In genomic region chr17:32964541-32964940, GRCh38 we compare ENCODE assay signal across 35 cellular contexts. TPM values are rescaled to one million over a fixed set of nuclear protein-coding genes. Genes with fewer than 3 reads are reported as not detected.
"Had no signal": no experiment of that assay in that cellular context is flagged by ENCODE, and none has a peak within 500 bp of the region (broad histone marks: within the 10 kb centered on the region; RNA-seq: fewer than 3 reads in every experiment).

No MANE protein-coding gene starts in this region.

- H3K36me3 ChIP-seq: ovary, right lobe of liver, sigmoid colon, stomach, thoracic aorta, tibial artery, transverse colon, upper lobe of right lung, uterus had no signal

- H3K27ac ChIP-seq: ovary, parathyroid adenoma, psoas muscle, right lobe of liver, sigmoid colon, stomach, thoracic aorta, tibial artery, transverse colon, upper lobe of right lung, uterus had no signal

- H3K27ac Mint-ChIP-seq: naive thymus-derived CD8-positive, alpha-beta T cell; natural killer cell treated with Interleukin-12 subunit alpha and Interleukin-12 subunit beta and Interleukin-15 and Interleukin-18, amount 100 ng/mL, for 72 hours; nephron progenitor cell; progenitor cell of endocrine pancreas; stimulated activated effector memory CD8-positive, alpha-beta T cell treated with anti-CD3 and anti-CD28 coated beads, Interleukin-12 subunit alpha, Interleukin-12 subunit beta, amount 100 ng/mL, for 72 hours; stimulated activated naive B cell treated with anti-CD40 and anti-IgM and Interleukin-4, amounts not matched to agents 10 μg/mL and 1 μg/mL and 100 μg/mL, for 72 hours; stimulated activated naive CD8-positive, alpha-beta T cell treated with anti-CD3 and anti-CD28 coated beads, Interleukin-15, Interleukin-2, amounts not matched to agents 100 ng/mL and 50 ng/mL, for 24 hours; type B pancreatic cell had no signal

- H3K9me3 Mint-ChIP-seq: natural killer cell treated with Interleukin-12 subunit alpha and Interleukin-12 subunit beta and Interleukin-15 and Interleukin-18, amount 100 ng/mL, for 72 hours; neural crest cell; stimulated activated effector memory CD8-positive, alpha-beta T cell treated with anti-CD3 and anti-CD28 coated beads, Interleukin-12 subunit alpha, Interleukin-12 subunit beta, amount 100 ng/mL, for 72 hours; stimulated activated naive B cell treated with anti-CD40 and anti-IgM and Interleukin-4, amounts not matched to agents 10 μg/mL and 1 μg/mL and 100 μg/mL, for 72 hours; stimulated activated naive CD8-positive, alpha-beta T cell treated with anti-CD3 and anti-CD28 coated beads, Interleukin-15, Interleukin-2, amounts not matched to agents 100 ng/mL and 50 ng/mL, for 24 hours; type B pancreatic cell had no signal

- H3K4me3 ChIP-seq: ovary, psoas muscle, right lobe of liver, sigmoid colon, stomach, thoracic aorta, tibial artery, transverse colon, upper lobe of right lung, uterus had no signal

- H3K27me3 ChIP-seq: ovary, right lobe of liver, sigmoid colon, stomach, tibial artery, transverse colon, uterus had no signal

- H3K4me1 Mint-ChIP-seq: neural crest cell; stimulated activated effector memory CD8-positive, alpha-beta T cell treated with anti-CD3 and anti-CD28 coated beads, Interleukin-12 subunit alpha, Interleukin-12 subunit beta, amount 100 ng/mL, for 72 hours; stimulated activated naive B cell treated with anti-CD40 and anti-IgM and Interleukin-4, amounts not matched to agents 10 μg/mL and 1 μg/mL and 100 μg/mL, for 72 hours had no signal

- H3K9ac ChIP-seq: parathyroid adenoma had no signal

- H3K36me3 Mint-ChIP-seq: naive thymus-derived CD8-positive, alpha-beta T cell; stimulated activated effector memory CD8-positive, alpha-beta T cell treated with anti-CD3 and anti-CD28 coated beads, Interleukin-12 subunit alpha, Interleukin-12 subunit beta, amount 100 ng/mL, for 72 hours; stimulated activated naive B cell treated with anti-CD40 and anti-IgM and Interleukin-4, amounts not matched to agents 10 μg/mL and 1 μg/mL and 100 μg/mL, for 72 hours; type B pancreatic cell had no signal

- ATAC-seq: naive thymus-derived CD8-positive, alpha-beta T cell; natural killer cell treated with Interleukin-12 subunit alpha and Interleukin-12 subunit beta and Interleukin-15 and Interleukin-18, amount 100 ng/mL, for 72 hours; psoas muscle; right cardiac atrium; right lobe of liver; stimulated activated effector memory CD8-positive, alpha-beta T cell treated with anti-CD3 and anti-CD28 coated beads, Interleukin-12 subunit alpha, Interleukin-12 subunit beta, amount 100 ng/mL, for 72 hours; stimulated activated naive B cell treated with anti-CD40 and anti-IgM and Interleukin-4, amounts not matched to agents 10 μg/mL and 1 μg/mL and 100 μg/mL, for 72 hours; upper lobe of right lung had no signal

- H2AFZ ChIP-seq: parathyroid adenoma had no signal

- H3K27me3 Mint-ChIP-seq: progenitor cell of endocrine pancreas had no signal

- H3K4me1 ChIP-seq: parathyroid adenoma, psoas muscle, right lobe of liver, sigmoid colon, tibial artery, upper lobe of right lung, uterus had no signal

- H3K9me3 ChIP-seq: ovary, psoas muscle, right lobe of liver, sigmoid colon, stomach, thoracic aorta, tibial artery, transverse colon, upper lobe of right lung, uterus had no signal

- DNase-seq: naive thymus-derived CD8-positive, alpha-beta T cell; nephron progenitor cell; occipital lobe; ovary; posterior cingulate gyrus; psoas muscle; right cardiac atrium; right lobe of liver; sigmoid colon; small intestine; stimulated activated CD4-positive, alpha-beta T cell treated with anti-CD3 and anti-CD28 coated beads, Interleukin-15, amount 100 ng/mL, for 24 hours; stimulated activated CD4-positive, alpha-beta T cell treated with anti-CD3 and anti-CD28 coated beads, Interleukin-2, amount 100 ng/mL, for 24 hours; stimulated activated CD4-positive, alpha-beta T cell treated with anti-CD3 and anti-CD28 coated beads, Interleukin-2, amount 100 ng/mL, for 48 hours; stimulated activated CD4-positive, alpha-beta T cell treated with anti-CD3 and anti-CD28 coated beads, Interleukin-4, amount 100 ng/mL, for 24 hours; stimulated activated naive B cell treated with anti-CD40 and anti-IgM and Interleukin-4, amounts not matched to agents 10 μg/mL and 1 μg/mL and 100 μg/mL, for 72 hours; stimulated activated naive CD4-positive, alpha-beta T cell treated with Interleukin-2 at 50 U/mL for 16 hours; stomach; tibial artery; transverse colon; upper lobe of right lung; uterus had no signal

- H3K4me3 Mint-ChIP-seq: naive thymus-derived CD8-positive, alpha-beta T cell; natural killer cell treated with Interleukin-12 subunit alpha and Interleukin-12 subunit beta and Interleukin-15 and Interleukin-18, amount 100 ng/mL, for 72 hours; nephron progenitor cell; neural crest cell; stimulated activated effector memory CD8-positive, alpha-beta T cell treated with anti-CD3 and anti-CD28 coated beads, Interleukin-12 subunit alpha, Interleukin-12 subunit beta, amount 100 ng/mL, for 72 hours; stimulated activated naive B cell treated with anti-CD40 and anti-IgM and Interleukin-4, amounts not matched to agents 10 μg/mL and 1 μg/mL and 100 μg/mL, for 72 hours; stimulated activated naive CD8-positive, alpha-beta T cell treated with anti-CD3 and anti-CD28 coated beads, Interleukin-15, Interleukin-2, amounts not matched to agents 100 ng/mL and 50 ng/mL, for 24 hours; type B pancreatic cell had no signal

- H3K79me2 ChIP-seq: parathyroid adenoma had no signal

- FAIRE-seq: small intestine had no signal

RNA-seq across cellular contexts. Expression of gene SPACA3, which starts 27.1 kb away (rescaled TPM):
- total RNA-seq: naive thymus-derived CD8-positive, alpha-beta T cell; natural killer cell treated with Interleukin-12 subunit alpha and Interleukin-12 subunit beta and Interleukin-15 and Interleukin-18, amount 100 ng/mL, for 72 hours; neural crest cell; occipital lobe; osteoblast; ovary; progenitor cell of endocrine pancreas; psoas muscle; renal cortical epithelial cell; right cardiac atrium; right lobe of liver; sigmoid colon; skeletal muscle tissue; stomach; subcutaneous adipose tissue; temporal lobe; thoracic aorta; transverse colon; upper lobe of right lung; urinary bladder; uterus had no signal
- polyA plus RNA-seq: naive thymus-derived CD8-positive, alpha-beta T cell; ovary; psoas muscle; right cardiac atrium; sigmoid colon; urinary bladder had no signal

RNA-seq across cellular contexts. Expression of gene TMEM98, which starts 36.6 kb away (rescaled TPM):
- total RNA-seq: naive thymus-derived CD8-positive, alpha-beta T cell had no signal
- polyA plus RNA-seq: naive thymus-derived CD8-positive, alpha-beta T cell had no signal
